15 cellular contexts compared by ENCODE assay signal in genomic region chr6:70684794-70685493, GRCh38. TPM values are rescaled to one million over a fixed set of nuclear protein-coding genes. Genes with fewer than 3 reads are reported as not detected.
A peak's percentile ranks its signal among the peaks of the same experiment; 100 is the strongest.
DNase-seq lines count a peak whose midpoint lies in the region; ATAC-seq and TF ChIP-seq lines count a peak whose summit lies in the region.
"Had no signal": no experiment of that assay in that cellular context is flagged by ENCODE, and none has a peak within 500 bp of the region (broad histone marks: within the 10 kb centered on the region; RNA-seq: fewer than 3 reads in every experiment).

No MANE protein-coding gene starts in this region.

- H3K27me3 ChIP-seq in sigmoid colon = no peaks in the 10 kb centered on the region
- H3K27me3 ChIP-seq: brain microvascular endothelial cell, spleen, suprapubic skin had no signal

- WGBS in sigmoid colon, 2 donors = 4 to 8% methylated on average over 1 of the region's 1 CpG

- ATAC-seq in activated T-cell treated with anti-CD3 and anti-CD28 coated beads, Interleukin-2, amount 50 U/mL, for 4 hours = no peak
- ATAC-seq in HG02642 (IDR thresholded peaks at IDR 0.05; ENCODE audit: poor library complexity, unreplicated experiment) (no peak), HG02571 (IDR thresholded peaks at IDR 0.05; ENCODE audit: unreplicated experiment) (no peak)

- no peak for DNase-seq in activated T-cell treated with anti-CD3 and anti-CD28 coated beads, Interleukin-2, amount 50 U/mL, for 4 hours
- DNase-seq in activated T-cell treated with anti-CD3 and anti-CD28 coated beads, Interleukin-2, amount 50 U/mL, for 24 hours = no peak
- DNase-seq in M059J (ENCODE audit: low read depth) (peak; percentile 6), epithelial cell of esophagus (ENCODE audit: low read depth) (peak; percentile 58), renal cortical epithelial cell (ENCODE audit: low read depth) (peak; percentile 61), sigmoid colon (no peak)
- DNase-seq: activated CD4-positive, alpha-beta T cell treated with anti-CD3 and anti-CD28 coated beads, Interleukin-2, amount 50 U/mL, for 1 hour; activated effector memory CD4-positive, alpha-beta T cell treated with Interleukin-2 at 50 U/mL for 16 hours; brain microvascular endothelial cell; NCI-H1105; NCI-H446 treated with DMSO at 0.1 percent for 48 hours; spleen had no signal

- H3K9me3 ChIP-seq in sigmoid colon = no peaks in the 10 kb centered on the region
- H3K9me3 ChIP-seq: spleen, suprapubic skin had no signal

- no peak overlapping the region for H3K27ac Mint-ChIP-seq in activated T-cell treated with anti-CD3 and anti-CD28 coated beads, Interleukin-2, amount 50 U/mL, for 24 hours

- TF ChIP-seq POLR2A in sigmoid colon (IDR thresholded peaks at IDR 0.05) = no peak

- intact Hi-C loops in sigmoid colon (cut with DNase I) = loop anchor here (5.0 kb wide), 2 partner anchors 118 to 138 kb away; partner anchors contain the start of gene SDHAF4

- H3K4me3 ChIP-seq in epithelial cell of esophagus (ENCODE audit: low read length) = no peak overlapping the region
- no peak overlapping the region for H3K4me3 ChIP-seq in sigmoid colon
- H3K4me3 ChIP-seq: spleen, suprapubic skin had no signal

- H3K4me1 ChIP-seq in sigmoid colon = peaks cover 0 to 25% (median 4%) of the 10 kb centered on the region in 4 donors

- no peak for TF ChIP-seq EP300 in sigmoid colon (IDR thresholded peaks at IDR 0.05)

- H3K36me3 Mint-ChIP-seq in activated T-cell treated with anti-CD3 and anti-CD28 coated beads, Interleukin-2, amount 50 U/mL, for 4 hours (ENCODE audit: insufficient read depth) = no peaks in the 10 kb centered on the region
- no peaks in the 10 kb centered on the region for H3K36me3 Mint-ChIP-seq in activated T-cell treated with anti-CD3 and anti-CD28 coated beads, Interleukin-2, amount 50 U/mL, for 24 hours (ENCODE audit: low read depth)

- TF ChIP-seq CTCF in epithelial cell of esophagus (IDR thresholded peaks at IDR 0.05; ENCODE audit: insufficient read depth, low read depth, low read length, missing control alignments) (no peak), sigmoid colon (IDR thresholded peaks at IDR 0.05) (no peak)

- peaks cover 50% of the 10 kb centered on the region for H3K4me1 Mint-ChIP-seq in activated T-cell treated with anti-CD3 and anti-CD28 coated beads, Interleukin-2, amount 50 U/mL, for 4 hours (ENCODE audit: low read depth)
- H3K4me1 Mint-ChIP-seq in activated T-cell treated with anti-CD3 and anti-CD28 coated beads, Interleukin-2, amount 50 U/mL, for 24 hours (ENCODE audit: low read depth) = peaks cover 57% of the 10 kb centered on the region

- no peak overlapping the region for H3K27ac ChIP-seq in sigmoid colon
- H3K27ac ChIP-seq: brain microvascular endothelial cell, spleen, suprapubic skin had no signal

- no peaks in the 10 kb centered on the region for H3K36me3 ChIP-seq in sigmoid colon
- H3K36me3 ChIP-seq: brain microvascular endothelial cell, spleen, suprapubic skin had no signal

- H3K4me3 Mint-ChIP-seq in activated T-cell treated with anti-CD3 and anti-CD28 coated beads, Interleukin-2, amount 50 U/mL, for 4 hours = peak overlapping the region; percentile 1
- H3K4me3 Mint-ChIP-seq in activated T-cell treated with anti-CD3 and anti-CD28 coated beads, Interleukin-2, amount 50 U/mL, for 24 hours = no peak overlapping the region

- H3K9me3 Mint-ChIP-seq in activated T-cell treated with anti-CD3 and anti-CD28 coated beads, Interleukin-2, amount 50 U/mL, for 4 hours = no peaks in the 10 kb centered on the region
- H3K9me3 Mint-ChIP-seq in activated T-cell treated with anti-CD3 and anti-CD28 coated beads, Interleukin-2, amount 50 U/mL, for 24 hours = no peaks in the 10 kb centered on the region

- no peaks in the 10 kb centered on the region for H3K27me3 Mint-ChIP-seq in activated T-cell treated with anti-CD3 and anti-CD28 coated beads, Interleukin-2, amount 50 U/mL, for 4 hours (ENCODE audit: low read depth)
- H3K27me3 Mint-ChIP-seq in activated T-cell treated with anti-CD3 and anti-CD28 coated beads, Interleukin-2, amount 50 U/mL, for 24 hours = no peaks in the 10 kb centered on the region

RNA-seq across cellular contexts. Expression of gene SMAP1, which starts 17.3 kb away (rescaled TPM):
- 10 to 100 TPM; 21.1 to 23.2 (median 22.6) TPM for total RNA-seq in activated T-cell treated with anti-CD3 and anti-CD28 coated beads, Interleukin-2, amount 50 U/mL, for 4 hours
- 34.6 and 41.1 TPM in 2 replicates for total RNA-seq in M059J (2014; rRNA removed; shearing (Covaris generic))
- total RNA-seq in renal cortical epithelial cell (18.2 and 34.7 TPM in 2 replicates), sigmoid colon (10 to 100 TPM; 19.7 to 34.3 (median 24.6) TPM)
- 10 to 100 TPM; 26.7 to 41.4 (median 34.2) TPM for polyA plus RNA-seq in sigmoid colon

Comparison
In these comparisons a context has a peak if more than half of its experiments do, and no peak if none do; other contexts are left out.
1. DNase-seq: peak in M059J (single experiment), epithelial cell of esophagus (single experiment) and renal cortical epithelial cell (single experiment); none in activated T-cell treated with anti-CD3 and anti-CD28 coated beads, Interleukin-2, amount 50 U/mL, for 4 hours (single experiment), activated T-cell treated with anti-CD3 and anti-CD28 coated beads, Interleukin-2, amount 50 U/mL, for 24 hours (single experiment) and sigmoid colon (single experiment).